9 cellular contexts compared by ENCODE assay signal in genomic region chr18:56112013-56112749, GRCh38.
DNase-seq lines count a peak whose midpoint lies in the region; ATAC-seq, FAIRE-seq and TF ChIP-seq lines count a peak whose summit lies in the region.
"Had no signal": no experiment of that assay in that cellular context is flagged by ENCODE, and none has a peak within 500 bp of the region (broad histone marks: within the 10 kb centered on the region; RNA-seq: fewer than 3 reads in every experiment).

No MANE protein-coding gene starts in this region.

- H3K4me3 ChIP-seq in pancreas: no peak overlapping the region
- H3K4me3 ChIP-seq: left lung had no signal

- H3K9me3 ChIP-seq in pancreas: no peaks in the 10 kb centered on the region
- H3K9me3 ChIP-seq: left lung had no signal

- H3K4me1 ChIP-seq in pancreas: no peaks in the 10 kb centered on the region

- FAIRE-seq in pancreas (lab: Jason Lieb, UNC) (no peak), frontal cortex (lab: Jason Lieb, UNC) (no peak)

- no peaks in the 10 kb centered on the region for H3K27me3 ChIP-seq in pancreas
- H3K27me3 ChIP-seq: left lung had no signal

- no peaks in the 10 kb centered on the region for H3K36me3 ChIP-seq in pancreas
- H3K36me3 ChIP-seq: left lung had no signal

- peak; percentile 43 for DNase-seq in Daoy (ENCODE audit: low read depth)
- DNase-seq in activated T-helper 1 cell treated with anti-CD3 and anti-CD28 coated beads, Interleukin-12 subunit alpha, Interleukin-12 subunit beta, Interleukin-2, Interleukin-4 antibody, amounts not matched to agents 30 ng/mL and 10 ng/mL and 1 ng/mL, durations not matched to agents 14 hours and 24 hours and 36 hours (ENCODE audit: low spot score): peak; percentile 1
- no peak for DNase-seq in pancreas
- no peak for DNase-seq in GDM1 (lab: John Stamatoyannopoulos, UW)
- no peak for DNase-seq in frontal cortex (ENCODE audit: low spot score in 2 of 2)
- DNase-seq in DMS153 (lab: John Stamatoyannopoulos, UW): no peak
- DNase-seq: left lung had no signal

- no peak for TF ChIP-seq CTCF in pancreas (IDR thresholded peaks at IDR 0.05)

- H3K9me3 Mint-ChIP-seq in activated T-helper 1 cell treated with anti-CD3 and anti-CD28 coated beads, Interleukin-12 subunit alpha, Interleukin-12 subunit beta, Interleukin-2, Interleukin-4 antibody, amounts not matched to agents 30 ng/mL and 10 ng/mL and 1 ng/mL, durations not matched to agents 14 hours and 24 hours and 36 hours: peaks cover 6% of the 10 kb centered on the region

- no peak overlapping the region for H3K4me3 Mint-ChIP-seq in activated T-helper 1 cell treated with anti-CD3 and anti-CD28 coated beads, Interleukin-12 subunit alpha, Interleukin-12 subunit beta, Interleukin-2, Interleukin-4 antibody, amounts not matched to agents 30 ng/mL and 10 ng/mL and 1 ng/mL, durations not matched to agents 14 hours and 24 hours and 36 hours

- no peak overlapping the region for H3K27ac ChIP-seq in pancreas
- H3K27ac ChIP-seq: left lung had no signal

- peaks cover 4% of the 10 kb centered on the region for H3K27me3 Mint-ChIP-seq in activated T-helper 1 cell treated with anti-CD3 and anti-CD28 coated beads, Interleukin-12 subunit alpha, Interleukin-12 subunit beta, Interleukin-2, Interleukin-4 antibody, amounts not matched to agents 30 ng/mL and 10 ng/mL and 1 ng/mL, durations not matched to agents 14 hours and 24 hours and 36 hours (ENCODE audit: insufficient read depth)

- no peaks in the 10 kb centered on the region for H3K36me3 Mint-ChIP-seq in activated T-helper 1 cell treated with anti-CD3 and anti-CD28 coated beads, Interleukin-12 subunit alpha, Interleukin-12 subunit beta, Interleukin-2, Interleukin-4 antibody, amounts not matched to agents 30 ng/mL and 10 ng/mL and 1 ng/mL, durations not matched to agents 14 hours and 24 hours and 36 hours (ENCODE audit: low read depth)

- WGBS in pancreas, 2 donors: 73 to 79% methylated on average over 6 of the region's 6 CpGs

- peaks cover 13% of the 10 kb centered on the region for H3K4me1 Mint-ChIP-seq in activated T-helper 1 cell treated with anti-CD3 and anti-CD28 coated beads, Interleukin-12 subunit alpha, Interleukin-12 subunit beta, Interleukin-2, Interleukin-4 antibody, amounts not matched to agents 30 ng/mL and 10 ng/mL and 1 ng/mL, durations not matched to agents 14 hours and 24 hours and 36 hours (ENCODE audit: low read depth)

- intact Hi-C loops in activated T-helper 1 cell treated with anti-CD3 and anti-CD28 coated beads, Interleukin-12 subunit alpha, Interleukin-12 subunit beta, Interleukin-2, Interleukin-4 antibody, amounts not matched to agents 30 ng/mL and 10 ng/mL and 1 ng/mL, durations not matched to agents 14 hours and 24 hours and 36 hours (cut with micrococcal nuclease): loop anchor here (5.0 to 10.0 kb wide), 4 partner anchors 527 to 1397 kb away; partner anchors contain the start of gene TCF4
- intact Hi-C loops in pancreas (cut with DNase I): no loop called here

- ATAC-seq in GM19035 (IDR thresholded peaks at IDR 0.05; ENCODE audit: unreplicated experiment): peak; percentile 96
- peak; percentile 99 for ATAC-seq in HG02973 (IDR thresholded peaks at IDR 0.05; ENCODE audit: unreplicated experiment)
- ATAC-seq in pancreas: no peak
- ATAC-seq: left lung had no signal

- peak overlapping the region; percentile 20 for H3K27ac Mint-ChIP-seq in activated T-helper 1 cell treated with anti-CD3 and anti-CD28 coated beads, Interleukin-12 subunit alpha, Interleukin-12 subunit beta, Interleukin-2, Interleukin-4 antibody, amounts not matched to agents 30 ng/mL and 10 ng/mL and 1 ng/mL, durations not matched to agents 14 hours and 24 hours and 36 hours

Comparison
In these comparisons a context has a peak if more than half of its experiments do, and no peak if none do; other contexts are left out.
1. DNase-seq: peak in Daoy (single experiment) and activated T-helper 1 cell treated with anti-CD3 and anti-CD28 coated beads, Interleukin-12 subunit alpha, Interleukin-12 subunit beta, Interleukin-2, Interleukin-4 antibody, amounts not matched to agents 30 ng/mL and 10 ng/mL and 1 ng/mL, durations not matched to agents 14 hours and 24 hours and 36 hours (single experiment); none in pancreas (0 of 6), GDM1 (single experiment), frontal cortex (0 of 2) and DMS153 (single experiment).
2. ATAC-seq: peak in GM19035 (single experiment) and HG02973 (single experiment); none in pancreas (0 of 4).